In the genomic region with DNA sequence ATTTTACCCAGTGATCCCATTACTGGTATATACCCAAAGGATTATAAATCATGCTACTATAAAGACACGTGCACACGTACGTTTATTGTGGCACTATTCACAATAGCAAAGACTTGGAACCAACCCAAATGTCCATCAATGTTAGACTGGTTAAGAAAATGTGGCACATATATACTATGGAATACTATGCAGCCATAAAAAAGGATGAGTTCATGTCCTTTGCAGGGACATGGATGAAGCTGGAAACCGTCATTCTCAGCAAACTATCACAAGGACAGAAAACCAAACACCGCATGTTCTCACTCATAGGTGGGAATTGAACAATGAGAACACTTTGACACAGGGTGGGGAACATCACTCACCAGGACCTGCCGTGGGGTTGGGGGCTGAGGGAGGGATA, we compare ENCODE assay signal across 2 cellular contexts. TPM values are rescaled to one million over a fixed set of nuclear protein-coding genes. Genes with fewer than 3 reads are reported as not detected.
"Had no signal": no experiment of that assay in that cellular context is flagged by ENCODE, and none has a peak within 500 bp of the region (broad histone marks: within the 10 kb centered on the region; RNA-seq: fewer than 3 reads in every experiment).

No MANE protein-coding gene starts in this region.

RNA-seq across cellular contexts. Expression of a gene that starts 26.4 kb away (rescaled TPM):
- total RNA-seq: GM23248, HFFc6 had no signal
